ENCODE assay signal across 7 cellular contexts in genomic region chr3:174440350-174440716, GRCh38.
DNase-seq lines count a peak whose midpoint lies in the region; ATAC-seq, FAIRE-seq and TF ChIP-seq lines count a peak whose summit lies in the region.

No MANE protein-coding gene starts in this region.

- no peaks in the 10 kb centered on the region for H3K27me3 Mint-ChIP-seq in astrocyte (ENCODE audit: low read depth, unreplicated experiment)

- H3K4me3 ChIP-seq in GM12865 (ENCODE audit: low read depth, low read length) (peak overlapping the region; percentile 66), astrocyte (ENCODE audit: insufficient read depth, low read depth, low read length) (peak overlapping the region; percentile 92), suprapubic skin (peak overlapping the region; percentile 86)

- peak overlapping the region; percentile 85 for H3K4me3 Mint-ChIP-seq in astrocyte (ENCODE audit: unreplicated experiment)

- no peak for FAIRE-seq in astrocyte (lab: Jason Lieb, UNC)

- peak overlapping the region; percentile 95 for H3K27ac ChIP-seq in astrocyte (ENCODE audit: low read depth, low read length)
- peak overlapping the region; percentile 99 for H3K27ac ChIP-seq in suprapubic skin

- peak overlapping the region; percentile 99 for H3K27ac Mint-ChIP-seq in astrocyte (ENCODE audit: unreplicated experiment)

- H3K36me3 ChIP-seq in astrocyte (ENCODE audit: insufficient read depth, low read length): no peaks in the 10 kb centered on the region
- H3K36me3 ChIP-seq in suprapubic skin: no peaks in the 10 kb centered on the region

- no peak for ATAC-seq in HG03045 (IDR thresholded peaks at IDR 0.05; ENCODE audit: unreplicated experiment)

- peak overlapping the region; percentile 91 for H3K9ac ChIP-seq in astrocyte (ENCODE audit: low read length)

- no peaks in the 10 kb centered on the region for H3K9me3 Mint-ChIP-seq in astrocyte (ENCODE audit: unreplicated experiment)

- peak overlapping the region; percentile 91 for H3K4me2 ChIP-seq in astrocyte (ENCODE audit: low read length)

- TF ChIP-seq CTCF in GM12865 (IDR thresholded peaks at IDR 0.05; ENCODE audit: insufficient read depth, low read depth, low read length, missing control alignments) (no peak), astrocyte (IDR thresholded peaks at IDR 0.05; ENCODE audit: insufficient read depth, low read depth, low read length) (no peak), suprapubic skin (IDR thresholded peaks at IDR 0.05) (no peak)

- no peak for TF ChIP-seq EP300 in suprapubic skin (IDR thresholded peaks at IDR 0.05)

- peaks cover 26% of the 10 kb centered on the region for H3K79me2 ChIP-seq in astrocyte (ENCODE audit: insufficient read depth, low read length)

- H3K4me1 ChIP-seq in astrocyte (ENCODE audit: insufficient read depth, low read length) (peaks cover 8% of the 10 kb centered on the region), suprapubic skin (peaks cover 26% of the 10 kb centered on the region)

- under 1% methylated on average over 6 of the region's 6 CpGs for WGBS in suprapubic skin

- no peaks in the 10 kb centered on the region for H3K36me3 Mint-ChIP-seq in astrocyte (ENCODE audit: low read depth, unreplicated experiment)

- H3K9me3 ChIP-seq in astrocyte (ENCODE audit: insufficient read depth, low read depth, low read length): no peaks in the 10 kb centered on the region
- no peaks in the 10 kb centered on the region for H3K9me3 ChIP-seq in suprapubic skin

- no peaks in the 10 kb centered on the region for H4K20me1 ChIP-seq in astrocyte (ENCODE audit: insufficient read depth, low read length)

- TF ChIP-seq POLR2A in suprapubic skin (IDR thresholded peaks at IDR 0.05): no peak

- H3K27me3 ChIP-seq in astrocyte (ENCODE audit: insufficient read depth, low read length): no peaks in the 10 kb centered on the region
- no peaks in the 10 kb centered on the region for H3K27me3 ChIP-seq in suprapubic skin

- no peak overlapping the region for H2AFZ ChIP-seq in astrocyte (ENCODE audit: low read depth, low read length)

- DNase-seq in GM12865 (ENCODE audit: low read depth) (no peak), NCI-H2081 (lab: John Stamatoyannopoulos, UW) (peak; percentile 46 to 84), astrocyte (ENCODE audit: low read depth) (peak; percentile 67), iris pigment epithelial cell (ENCODE audit: low read depth) (peak; percentile 69), suprapubic skin (ENCODE audit: low spot score in 2 of 2) (no peak), medulla oblongata (ENCODE audit: extremely low spot score) (no peak)

- peaks cover 19% of the 10 kb centered on the region for H3K4me1 Mint-ChIP-seq in astrocyte (ENCODE audit: low read depth, unreplicated experiment)

Comparison
In these comparisons a context has a peak if more than half of its experiments do, and no peak if none do; other contexts are left out.
1. DNase-seq: peak in NCI-H2081 (2 of 2), astrocyte (single experiment) and iris pigment epithelial cell (single experiment); none in GM12865 (single experiment), suprapubic skin (0 of 2) and medulla oblongata (single experiment).
2. Peak in every context shown above with its lines, with median percentiles within 50 percentile points of each other: H3K4me3 ChIP-seq.